Comparison of ENCODE assay signal across 8 cellular contexts in the genomic region with DNA sequence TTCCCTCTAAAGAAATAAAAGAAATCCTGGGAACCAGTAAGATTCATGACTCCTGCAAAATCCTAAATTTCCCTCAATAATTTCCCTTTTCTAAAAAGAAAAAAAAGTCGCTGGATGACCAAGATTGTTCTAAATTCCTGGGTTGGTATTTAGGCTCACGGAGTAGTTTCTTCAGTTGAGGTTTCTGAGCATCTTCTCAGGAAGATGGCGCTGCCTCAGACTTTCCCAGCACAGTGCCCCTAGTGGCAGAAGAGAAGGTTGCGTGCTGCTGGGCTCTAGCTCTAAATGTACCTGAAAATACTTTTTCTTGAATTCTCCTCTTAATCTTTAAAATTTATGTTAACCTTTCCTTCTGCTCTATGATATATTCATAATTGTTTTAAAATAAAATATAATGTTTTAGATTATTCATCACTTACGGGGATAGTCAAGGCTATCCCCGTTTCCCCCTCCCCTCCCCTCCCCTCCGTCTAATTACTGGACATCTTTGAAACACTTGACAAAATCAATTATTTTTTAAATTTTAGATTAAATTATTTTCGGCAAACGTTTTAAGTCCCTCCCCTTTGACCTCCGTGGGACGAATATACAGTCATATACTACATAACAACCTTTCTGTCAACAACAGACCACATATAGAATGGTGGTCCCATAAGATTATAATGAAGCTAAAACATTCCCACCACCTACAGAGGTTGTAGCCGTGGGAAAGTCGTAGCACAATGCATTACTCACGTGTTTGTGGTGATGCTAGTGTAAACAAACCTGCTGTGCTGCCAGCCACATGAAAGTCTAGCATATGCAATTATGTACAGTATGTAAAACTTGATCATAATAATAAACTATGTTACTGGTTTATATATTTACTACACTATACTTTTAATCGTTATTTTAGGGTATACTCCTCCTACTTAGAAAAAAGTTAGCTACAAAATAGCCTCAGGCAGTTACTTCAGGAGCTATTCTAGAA. TPM values are rescaled to one million over a fixed set of nuclear protein-coding genes. Genes with fewer than 3 reads are reported as not detected.
A peak's percentile ranks its signal among the peaks of the same experiment; 100 is the strongest.
DNase-seq lines count a peak whose midpoint lies in the region; ATAC-seq, FAIRE-seq and TF ChIP-seq lines count a peak whose summit lies in the region.

No MANE protein-coding gene starts in this region.

- TF ChIP-seq POLR2A in GM12891 (IDR thresholded peaks at IDR 0.05; ENCODE audit: low read depth, low read length), result no peak

- H2AFZ ChIP-seq in osteoblast (ENCODE audit: low read length), result no peak overlapping the region

- no peak overlapping the region for H3K27ac ChIP-seq in osteoblast (ENCODE audit: low read depth, low read length)

- no peaks in the 10 kb centered on the region for H3K27me3 ChIP-seq in osteoblast (ENCODE audit: insufficient read depth, low read length)

- DNase-seq in AG04449 (ENCODE audit: low read depth, low spot score), result no peak
- peak; percentile 30 for DNase-seq in GM12891 (ENCODE audit: insufficient read length, low spot score)
- DNase-seq in NAMALWA (ENCODE audit: low spot score), result peak; percentile 78
- peak; percentile 50 to 56 for DNase-seq in activated CD4-positive, alpha-beta T cell treated with anti-CD3 and anti-CD28 coated beads, Interleukin-2, amount 50 U/mL, for 4 hours
- peak; percentile 47 to 63 (median 50) for DNase-seq in effector memory CD8-positive, alpha-beta T cell
- DNase-seq in osteoblast (ENCODE audit: insufficient read length, low spot score, missing footprints), result peak; percentile 73
- peak; percentile 46 for DNase-seq in urothelium cell line (ENCODE audit: low spot score)
- DNase-seq in NCI-H128 (lab: John Stamatoyannopoulos, UW; ENCODE audit: unreplicated experiment), result no peak

- H3K4me3 Mint-ChIP-seq in effector memory CD8-positive, alpha-beta T cell, result no peak overlapping the region

- TF ChIP-seq CTCF in AG04449 (IDR thresholded peaks at IDR 0.05; ENCODE audit: insufficient read depth, low read length, missing control alignments), result peak; percentile 74
- peak; percentile 94 for TF ChIP-seq CTCF in osteoblast (IDR thresholded peaks at IDR 0.05; ENCODE audit: extremely low read depth, low read depth, low read length)

- no peaks in the 10 kb centered on the region for H3K36me3 ChIP-seq in osteoblast (ENCODE audit: insufficient read depth, low read length)

- no peaks in the 10 kb centered on the region for H3K4me1 Mint-ChIP-seq in effector memory CD8-positive, alpha-beta T cell (ENCODE audit: low read depth in 2 of 2)

- H3K9me3 Mint-ChIP-seq in effector memory CD8-positive, alpha-beta T cell, result peaks cover 0 to 1% of the 10 kb centered on the region in 2 donors

- ATAC-seq in effector memory CD8-positive, alpha-beta T cell (replicated peaks), result peak; percentile 82

- no peaks in the 10 kb centered on the region for H3K27me3 Mint-ChIP-seq in effector memory CD8-positive, alpha-beta T cell

- FAIRE-seq in GM12891 (lab: Jason Lieb, UNC), result peak; percentile 31
- FAIRE-seq in urothelium cell line (lab: Jason Lieb, UNC), result no peak

- H3K9me3 ChIP-seq in osteoblast (ENCODE audit: low read depth, low read length), result no peaks in the 10 kb centered on the region

- no peaks in the 10 kb centered on the region for H3K36me3 Mint-ChIP-seq in effector memory CD8-positive, alpha-beta T cell (ENCODE audit: insufficient read depth)

- peaks cover 12% of the 10 kb centered on the region for H3K4me1 ChIP-seq in osteoblast (ENCODE audit: insufficient read depth, low read length)

- H3K79me2 ChIP-seq in osteoblast (ENCODE audit: insufficient read depth, low read length), result no peaks in the 10 kb centered on the region

- H4K20me1 ChIP-seq in osteoblast (ENCODE audit: insufficient read depth, low read length), result no peaks in the 10 kb centered on the region

- CTCF ChIA-PET in AG04449 (lab: Yijun Ruan, JAX), result interaction anchor here (0.9 to 1.0 kb wide), 6 partner anchors 19 to 157 kb away, joined by 3 to 4 read pairs (median 3); a partner anchor contains a TSS

- H3K27ac Mint-ChIP-seq in effector memory CD8-positive, alpha-beta T cell, result no peak overlapping the region

- POLR2A ChIA-PET in AG04449 (lab: Yijun Ruan, JAX), result no interaction called here

- no peak overlapping the region for H3K4me3 ChIP-seq in AG04449 (ENCODE audit: low read depth, low read length)
- H3K4me3 ChIP-seq in osteoblast (ENCODE audit: insufficient read depth, low read length), result no peak overlapping the region

- no peak overlapping the region for H3K4me2 ChIP-seq in osteoblast (ENCODE audit: insufficient read depth, low read length)

TF ChIP-seq in GM12891, 5 proteins besides CTCF, POLR2A, EP300 and RAD21:
- no peak for TF ChIP-seq SPI1 (IDR thresholded peaks at IDR 0.05; ENCODE audit: low read depth, low read length)
- no peak for TF ChIP-seq TAF1 (IDR thresholded peaks at IDR 0.05; ENCODE audit: low read depth, low read length)
- TF ChIP-seq PAX5 (IDR thresholded peaks at IDR 0.05; ENCODE audit: insufficient read depth, low read length, severe bottlenecking), result no peak
- no peak for TF ChIP-seq POLR2AphosphoS5 (IDR thresholded peaks at IDR 0.05; ENCODE audit: low read depth, low read length)
- no peak for TF ChIP-seq POU2F2 (IDR thresholded peaks at IDR 0.05; ENCODE audit: low read depth, low read length)
TF ChIP-seq in GM12891: peak in this region for 0.

RNA-seq across cellular contexts. Expression of a gene that starts 41.0 kb away (rescaled TPM):
- polyA plus RNA-seq in GM12891 (2012; ENCODE audit: low read depth, missing spikeins), result 20.0 TPM
- total RNA-seq in osteoblast, result 14.1 and 14.7 TPM in 2 replicates

Comparison
In these comparisons a context has a peak if more than half of its experiments do, and no peak if none do; other contexts are left out.
1. DNase-seq: peak in GM12891 (single experiment), NAMALWA (single experiment), activated CD4-positive, alpha-beta T cell treated with anti-CD3 and anti-CD28 coated beads, Interleukin-2, amount 50 U/mL, for 4 hours (2 of 2), effector memory CD8-positive, alpha-beta T cell (3 of 3), osteoblast (single experiment) and urothelium cell line (single experiment); none in AG04449 (single experiment) and NCI-H128 (single experiment).